ENCODE assay signal across 8 cellular contexts in genomic region chr1:151612506-151613274, GRCh38. TPM values are rescaled to one million over a fixed set of nuclear protein-coding genes. Genes with fewer than 3 reads are reported as not detected.
A peak's percentile ranks its signal among the peaks of the same experiment; 100 is the strongest.
DNase-seq lines count a peak whose midpoint lies in the region; ATAC-seq and TF ChIP-seq lines count a peak whose summit lies in the region.

No MANE protein-coding gene starts in this region.

- DNase-seq in AG10803 (ENCODE audit: low read depth) (peak; percentile 16), MG63 (peak; percentile 36), activated T-cell treated with anti-CD3 and anti-CD28 coated beads for 48 hours (ENCODE audit: low read depth) (peak; percentile 6), fibroblast of villous mesenchyme (ENCODE audit: low read depth) (peak; percentile 41), NCI-H2029 treated with DMSO at 0.1 percent for 48 hours (lab: John Stamatoyannopoulos, UW) (no peak), NCI-H774 (lab: John Stamatoyannopoulos, UW) (no peak)

- H3K4me1 ChIP-seq in neuron (ENCODE audit: insufficient read depth, low read length) = peaks cover 14% of the 10 kb centered on the region

- H3K9me3 ChIP-seq in MG63 (no peaks in the 10 kb centered on the region), neuron (ENCODE audit: low read length) (no peaks in the 10 kb centered on the region)

- H3K36me3 ChIP-seq in MG63 (0 out of 2 replicates have a peak, but pooled peaks cover 2% of the 10 kb centered on the region), neuron (ENCODE audit: insufficient read depth, low read length) (peaks cover 20% of the 10 kb centered on the region)

- no peak for TF ChIP-seq CTCF in AG10803 (conservative IDR thresholded peaks at IDR 0.05; ENCODE audit: low read length)
- TF ChIP-seq CTCF in fibroblast of villous mesenchyme (IDR thresholded peaks at IDR 0.05; ENCODE audit: insufficient read depth, low read depth, low read length) = no peak

- peak overlapping the region; percentile 88 for H2AFZ ChIP-seq in neuron (ENCODE audit: low read depth, low read length)

- peak overlapping the region; percentile 89 for H3K4me3 ChIP-seq in AG10803 (ENCODE audit: low read length)
- H3K4me3 ChIP-seq in MG63 = peak overlapping the region; percentile 89
- H3K4me3 ChIP-seq in fibroblast of villous mesenchyme (ENCODE audit: low read depth, low read length) = peak overlapping the region; percentile 89
- H3K4me3 ChIP-seq in neuron (ENCODE audit: low read length) = peak overlapping the region; percentile 88

- H3K27me3 ChIP-seq in MG63 (no peaks in the 10 kb centered on the region), neuron (ENCODE audit: insufficient read depth, low read length) (no peaks in the 10 kb centered on the region)

- ATAC-seq in GM19025 (IDR thresholded peaks at IDR 0.05; ENCODE audit: low read depth, unreplicated experiment) = peak; percentile 3

RNA-seq across cellular contexts. Expression of gene SNX27, which starts 0.8 kb away (rescaled TPM):
- 17.1 and 44.5 TPM in 2 replicates for total RNA-seq in MG63 (2014; rRNA removed; shearing (Covaris generic); ENCODE audit: low replicate concordance)
- total RNA-seq in fibroblast of villous mesenchyme = 26.7 and 34.5 TPM in 2 replicates

Comparison
In these comparisons a context has a peak if more than half of its experiments do, and no peak if none do; other contexts are left out.
1. DNase-seq: peak in AG10803 (single experiment), MG63 (single experiment), activated T-cell treated with anti-CD3 and anti-CD28 coated beads for 48 hours (single experiment) and fibroblast of villous mesenchyme (single experiment); none in NCI-H2029 treated with DMSO at 0.1 percent for 48 hours (single experiment) and NCI-H774 (single experiment).
2. Peak in every context shown above with its lines, with median percentiles within 50 percentile points of each other: H3K4me3 ChIP-seq.